9 cellular contexts compared by ENCODE assay signal in genomic region chr17:50064253-50064991, GRCh38. TPM values are rescaled to one million over a fixed set of nuclear protein-coding genes. Genes with fewer than 3 reads are reported as not detected.
DNase-seq lines count a peak whose midpoint lies in the region; ATAC-seq and TF ChIP-seq lines count a peak whose summit lies in the region.
"Had no signal": no experiment of that assay in that cellular context is flagged by ENCODE, and none has a peak within 500 bp of the region (broad histone marks: within the 10 kb centered on the region; RNA-seq: fewer than 3 reads in every experiment).

No MANE protein-coding gene starts in this region.

- ATAC-seq in foreskin keratinocyte = peak; percentile 70
- ATAC-seq in HG02642 (IDR thresholded peaks at IDR 0.05; ENCODE audit: poor library complexity, unreplicated experiment) = no peak
- ATAC-seq in GM18520 (IDR thresholded peaks at IDR 0.05; ENCODE audit: unreplicated experiment) = no peak
- no peak for ATAC-seq in HG03175 (IDR thresholded peaks at IDR 0.05; ENCODE audit: unreplicated experiment)

- H3K27me3 ChIP-seq in foreskin keratinocyte = no peaks in the 10 kb centered on the region
- H3K27me3 ChIP-seq in rectal smooth muscle tissue (ENCODE audit: control insufficient read depth, insufficient read depth, low read length) = no peaks in the 10 kb centered on the region

- no peak overlapping the region for H3K4me3 ChIP-seq in rectal smooth muscle tissue (ENCODE audit: low read length)

- H3K27ac ChIP-seq in foreskin keratinocyte = peak overlapping the region; percentile 67
- peak overlapping the region; percentile 86 for H3K27ac ChIP-seq in rectal smooth muscle tissue (ENCODE audit: low read depth, low read length)

- TF ChIP-seq CTCF in foreskin keratinocyte (conservative IDR thresholded peaks at IDR 0.05) = peak; percentile 3

- H3K9ac ChIP-seq in rectal smooth muscle tissue (ENCODE audit: low read length) = no peak overlapping the region

- peaks cover 33% of the 10 kb centered on the region for H3K4me1 ChIP-seq in foreskin keratinocyte
- H3K4me1 ChIP-seq in rectal smooth muscle tissue (ENCODE audit: control insufficient read depth, insufficient read depth, low read length) = peaks cover 47% of the 10 kb centered on the region

- DNase-seq in EH (ENCODE audit: low read depth) (peak; percentile 99), SW480 (ENCODE audit: low spot score) (peak; percentile 91), foreskin keratinocyte (peak; percentile 81 to 94), NCI-H446 (lab: John Stamatoyannopoulos, UW) (no peak)
- DNase-seq: NCI-H2029 treated with DMSO at 0.1 percent for 48 hours had no signal

- H3K36me3 ChIP-seq in rectal smooth muscle tissue (ENCODE audit: control insufficient read depth, insufficient read depth, low read length) = peaks cover 5% of the 10 kb centered on the region

RNA-seq across cellular contexts. Expression of gene ITGA3, which starts 8.5 kb away (rescaled TPM):
- 1,046 and 1,112 TPM in 2 replicates for total RNA-seq in foreskin keratinocyte
- 633 and 656 TPM in 2 replicates for polyA plus RNA-seq in foreskin keratinocyte

RNA-seq across cellular contexts. Expression of gene PDK2, which starts 30.7 kb away (rescaled TPM):
- total RNA-seq in foreskin keratinocyte = 7.3 and 7.5 TPM in 2 replicates
- 6.9 and 7.5 TPM in 2 replicates for polyA plus RNA-seq in foreskin keratinocyte

Comparison
In these comparisons a context has a peak if more than half of its experiments do, and no peak if none do; other contexts are left out.
1. DNase-seq: peak in EH (single experiment), SW480 (single experiment) and foreskin keratinocyte (2 of 2); none in NCI-H446 (0 of 2).